ENCODE assay signal across 1 cellular context in the genomic region with DNA sequence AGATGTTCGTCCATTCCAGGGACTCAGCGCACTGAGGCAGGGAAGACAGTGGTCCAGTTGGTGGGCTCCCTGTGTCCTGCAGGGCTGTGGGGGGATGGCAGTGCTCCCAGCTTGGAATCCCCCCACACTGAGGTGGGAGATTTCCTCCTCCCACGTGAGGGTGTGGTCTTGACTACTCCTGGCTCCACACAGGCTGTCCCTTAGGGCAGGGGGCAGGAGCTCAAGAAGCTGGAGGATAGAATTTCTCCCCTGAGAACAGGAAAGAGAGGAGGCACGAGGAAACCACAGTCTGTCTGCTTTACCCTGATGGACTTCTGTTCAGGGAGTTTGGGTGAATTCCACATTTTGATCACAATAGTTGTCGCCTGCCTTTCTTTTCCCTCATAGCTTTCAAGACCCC.
TF ChIP-seq lines count a peak whose summit lies in the region.

No MANE protein-coding gene starts in this region.

TF ChIP-seq in WTC11, 78 proteins besides CTCF, POLR2A, EP300 and RAD21 (continued from another document):
- TF ChIP-seq, protein P1, sequence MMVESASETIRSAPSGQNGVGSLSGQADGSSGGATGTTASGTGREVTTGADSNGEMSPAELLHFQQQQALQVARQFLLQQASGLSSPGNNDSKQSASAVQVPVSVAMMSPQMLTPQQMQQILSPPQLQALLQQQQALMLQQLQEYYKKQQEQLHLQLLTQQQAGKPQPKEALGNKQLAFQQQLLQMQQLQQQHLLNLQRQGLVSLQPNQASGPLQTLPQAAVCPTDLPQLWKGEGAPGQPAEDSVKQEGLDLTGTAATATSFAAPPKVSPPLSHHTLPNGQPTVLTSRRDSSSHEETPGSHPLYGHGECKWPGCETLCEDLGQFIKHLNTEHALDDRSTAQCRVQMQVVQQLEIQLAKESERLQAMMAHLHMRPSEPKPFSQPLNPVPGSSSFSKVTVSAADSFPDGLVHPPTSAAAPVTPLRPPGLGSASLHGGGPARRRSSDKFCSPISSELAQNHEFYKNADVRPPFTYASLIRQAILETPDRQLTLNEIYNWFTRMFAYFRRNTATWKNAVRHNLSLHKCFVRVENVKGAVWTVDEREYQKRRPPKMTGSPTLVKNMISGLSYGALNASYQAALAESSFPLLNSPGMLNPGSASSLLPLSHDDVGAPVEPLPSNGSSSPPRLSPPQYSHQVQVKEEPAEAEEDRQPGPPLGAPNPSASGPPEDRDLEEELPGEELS (CRISPR knock-in tag; IDR thresholded peaks at IDR 0.05): no peak
- TF ChIP-seq, protein P2, sequence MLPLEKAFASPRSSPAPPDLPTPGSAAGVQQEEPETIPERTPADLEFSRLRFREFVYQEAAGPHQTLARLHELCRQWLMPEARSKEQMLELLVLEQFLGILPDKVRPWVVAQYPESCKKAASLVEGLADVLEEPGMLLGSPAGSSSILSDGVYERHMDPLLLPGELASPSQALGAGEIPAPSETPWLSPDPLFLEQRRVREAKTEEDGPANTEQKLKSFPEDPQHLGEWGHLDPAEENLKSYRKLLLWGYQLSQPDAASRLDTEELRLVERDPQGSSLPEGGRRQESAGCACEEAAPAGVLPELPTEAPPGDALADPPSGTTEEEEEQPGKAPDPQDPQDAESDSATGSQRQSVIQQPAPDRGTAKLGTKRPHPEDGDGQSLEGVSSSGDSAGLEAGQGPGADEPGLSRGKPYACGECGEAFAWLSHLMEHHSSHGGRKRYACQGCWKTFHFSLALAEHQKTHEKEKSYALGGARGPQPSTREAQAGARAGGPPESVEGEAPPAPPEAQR (CRISPR knock-in tag; IDR thresholded peaks at IDR 0.05): no peak
TF ChIP-seq in WTC11: peak in this region for 0.
